1 cellular context compared by ENCODE assay signal in genomic region chr19:2049741-2050348, GRCh38.
A peak's percentile ranks its signal among the peaks of the same experiment; 100 is the strongest.
TF ChIP-seq lines count a peak whose summit lies in the region.

No MANE protein-coding gene starts in this region.

TF ChIP-seq in HepG2, 621 proteins besides CTCF, POLR2A, EP300 and RAD21 (continued from another document):
- peak; percentile 52; the same call in 1 of the 2 replicates for TF ChIP-seq POLR2G (IDR thresholded peaks at IDR 0.05; ENCODE audit: low read depth, low read length)
- TF ChIP-seq ZNF570 (CRISPR knock-in tag; IDR thresholded peaks at IDR 0.05; ENCODE audit: borderline replicate concordance) = no peak
- TF ChIP-seq ZBTB42 (CRISPR knock-in tag; IDR thresholded peaks at IDR 0.05) = no peak
- TF ChIP-seq ATF5 (CRISPR knock-in tag; IDR thresholded peaks at IDR 0.05; ENCODE audit: low read depth) = no peak
- TF ChIP-seq FOXA3 (CRISPR knock-in tag; IDR thresholded peaks at IDR 0.05) = peak; percentile 39; the same call in 1 of the 2 replicates
- peak; percentile 16; the same call in 1 of the 2 replicates for TF ChIP-seq ARID5B (CRISPR knock-in tag; IDR thresholded peaks at IDR 0.05)
- 0 out of 2 replicates have a peak, but pooled peaks have one; percentile 41 for TF ChIP-seq MEIS2 (CRISPR knock-in tag; IDR thresholded peaks at IDR 0.05)
- TF ChIP-seq MAX (IDR thresholded peaks at IDR 0.05) = peak; percentile 36; the same call in 1 of the 2 replicates
- 0 out of 2 replicates have a peak, but pooled peaks have one; percentile 28 for TF ChIP-seq DRAP1 (CRISPR knock-in tag; IDR thresholded peaks at IDR 0.05)
- no peak for TF ChIP-seq ZNF264 (CRISPR knock-in tag; IDR thresholded peaks at IDR 0.05)
- TF ChIP-seq HNRNPL (IDR thresholded peaks at IDR 0.05; ENCODE audit: low read depth, low read length) = peak; percentile 60; the same call in 1 of the 2 replicates
- peak; percentile 35 for TF ChIP-seq PAXIP1 (CRISPR knock-in tag; conservative IDR thresholded peaks at IDR 0.05)
- TF ChIP-seq HNRNPLL (IDR thresholded peaks at IDR 0.05; ENCODE audit: low read depth, low read length, poor library complexity, severe bottlenecking) = peak; percentile 26
- peak; percentile 37; the same call in 1 of the 2 replicates for TF ChIP-seq ZBTB25 (CRISPR knock-in tag; IDR thresholded peaks at IDR 0.05)
